ENCODE assay signal across 11 cellular contexts in the genomic region with DNA sequence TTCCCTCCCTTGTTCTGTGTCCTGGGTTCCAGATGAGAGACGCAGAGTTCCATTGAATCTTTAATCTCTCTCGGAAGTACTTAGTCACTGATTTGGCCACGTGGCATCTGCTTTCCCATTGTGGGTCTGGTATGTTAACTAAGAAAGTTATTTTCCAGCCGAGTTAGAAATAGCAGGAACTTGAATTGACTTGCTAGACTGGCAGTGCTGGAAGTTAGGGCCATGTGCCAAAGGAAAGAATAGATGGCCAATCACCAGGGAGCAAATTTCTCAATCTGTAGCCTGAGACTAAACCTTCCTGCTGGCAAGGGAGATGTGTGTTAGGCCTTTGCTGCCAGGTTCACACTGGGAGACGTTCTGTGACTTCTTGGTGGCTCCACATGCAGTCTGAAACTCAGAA. TPM values are rescaled to one million over a fixed set of nuclear protein-coding genes. Genes with fewer than 3 reads are reported as not detected.
DNase-seq lines count a peak whose midpoint lies in the region; TF ChIP-seq lines count a peak whose summit lies in the region.
"Had no signal": no experiment of that assay in that cellular context is flagged by ENCODE, and none has a peak within 500 bp of the region (broad histone marks: within the 10 kb centered on the region; RNA-seq: fewer than 3 reads in every experiment).

No MANE protein-coding gene starts in this region.

- peak overlapping the region; percentile 25 to 66 (median 55) for H3K9ac ChIP-seq in skeletal muscle tissue (ENCODE audit: low read depth in 1 of 3, low read length in 3 of 3)

- H3K4me3 ChIP-seq in skeletal muscle tissue (ENCODE audit: low read length in 3 of 3), result peak overlapping the region; percentile 25 to 49 (median 28)

- peaks cover 5 to 22% (median 14%) of the 10 kb centered on the region in 3 donors for H3K36me3 ChIP-seq in skeletal muscle tissue (ENCODE audit: control insufficient read depth in 3 of 3, insufficient read depth in 3 of 3, low read length in 3 of 3)

- no peaks in the 10 kb centered on the region for H3K9me3 ChIP-seq in skeletal muscle tissue (ENCODE audit: control insufficient read depth in 3 of 3, low read length in 3 of 3)

- H3K4me1 ChIP-seq in skeletal muscle tissue (ENCODE audit: control insufficient read depth in 3 of 3, insufficient read depth in 3 of 3, low read length in 3 of 3), result peaks cover 22 to 36% (median 27%) of the 10 kb centered on the region in 3 donors

- H3K27ac ChIP-seq in skeletal muscle tissue (ENCODE audit: low read depth, low read length), result peak overlapping the region; percentile 69

- TF ChIP-seq POLR2A in erythroblast (IDR thresholded peaks at IDR 0.05; ENCODE audit: low read length), result no peak

- peak; percentile 64 for DNase-seq in GM04503 (ENCODE audit: low read depth)
- DNase-seq in cerebellar cortex (ENCODE audit: low spot score), result peak; percentile 89
- peak; percentile 14 for DNase-seq in inferior parietal cortex (ENCODE audit: extremely low spot score)
- DNase-seq in hepatic stellate cell (ENCODE audit: low spot score), result no peak
- no peak for DNase-seq in NCI-H526 treated with DMSO at 0.1 percent for 48 hours (lab: John Stamatoyannopoulos, UW)
- no peak for DNase-seq in 8988T
- no peak for DNase-seq in erythroblast (lab: John Stamatoyannopoulos, UW)
- DNase-seq: activated CD4-positive, alpha-beta T cell treated with anti-CD3 and anti-CD28 coated beads for 36 hours; amniotic stem cell; DMS79 treated with DMSO at 0.1 percent for 48 hours had no signal

- H3K27me3 ChIP-seq in skeletal muscle tissue (ENCODE audit: control insufficient read depth in 3 of 3, insufficient read depth in 3 of 3, low read length in 3 of 3), result no peaks in the 10 kb centered on the region

RNA-seq across cellular contexts. Expression of a gene that starts 24.2 kb away (rescaled TPM):
- 0.52 TPM for total RNA-seq in skeletal muscle tissue

Comparison
In these comparisons a context has a peak if more than half of its experiments do, and no peak if none do; other contexts are left out.
1. DNase-seq: peak in GM04503 (single experiment), cerebellar cortex (single experiment) and inferior parietal cortex (single experiment); none in hepatic stellate cell (single experiment), NCI-H526 treated with DMSO at 0.1 percent for 48 hours (single experiment), 8988T (single experiment) and erythroblast (0 of 2).